In the genomic region with DNA sequence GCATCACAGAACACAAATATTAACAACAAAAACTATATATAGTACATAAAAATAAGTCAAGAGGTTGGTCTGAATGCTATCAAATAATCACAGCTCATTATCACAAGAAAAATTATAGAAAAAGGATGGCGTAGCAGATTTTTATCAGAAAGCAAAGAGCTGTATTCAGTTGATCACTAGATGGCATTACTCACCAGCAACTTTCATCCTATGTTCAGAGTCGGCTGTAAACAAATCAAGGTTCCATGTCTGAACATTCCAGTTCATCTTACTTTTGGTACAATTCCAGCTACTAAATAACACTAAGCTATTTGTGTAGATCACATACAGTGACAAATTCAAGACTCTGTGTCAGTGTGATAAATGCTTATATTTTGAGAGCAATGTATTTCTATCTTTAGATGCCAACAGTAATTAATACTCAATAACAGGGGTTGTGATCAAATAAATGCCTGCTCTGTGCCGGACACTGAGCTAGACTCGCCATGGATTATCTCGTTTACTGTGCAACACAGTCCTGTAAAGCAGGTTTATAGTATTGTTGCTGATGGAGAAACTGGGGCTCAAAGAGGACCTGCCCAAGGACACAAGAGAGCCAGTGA, we compare ENCODE assay signal across 8 cellular contexts. TPM values are rescaled to one million over a fixed set of nuclear protein-coding genes. Genes with fewer than 3 reads are reported as not detected.
DNase-seq lines count a peak whose midpoint lies in the region; ATAC-seq and TF ChIP-seq lines count a peak whose summit lies in the region.

No MANE protein-coding gene starts in this region.

- H3K27ac ChIP-seq in substantia nigra (ENCODE audit: low read depth, low read length, poor library complexity, severe bottlenecking) = peak overlapping the region; percentile 81

- POLR2A ChIA-PET in GM10248 (lab: Yijun Ruan, JAX) = no interaction called here
- POLR2A ChIA-PET in activated CD4-positive, alpha-beta memory T cell treated with anti-CD3 and anti-CD28 coated beads for 36 hours (lab: Charles Lee) = interaction anchor here (0.9 to 2.1 kb wide), 2 partner anchors 81 to 96 kb away, joined by 3 to 6 read pairs; no protein-coding TSS in a partner anchor

- H3K36me3 Mint-ChIP-seq in activated CD4-positive, alpha-beta memory T cell treated with anti-CD3 and anti-CD28 coated beads for 36 hours = peaks cover 22% of the 10 kb centered on the region

- TF ChIP-seq CTCF in GM10248 (IDR thresholded peaks at IDR 0.05; ENCODE audit: control extremely low read depth, extremely low read depth, low read depth, missing control alignments) (peak; percentile 41), astrocyte of the spinal cord (IDR thresholded peaks at IDR 0.05; ENCODE audit: low read depth, low read length) (peak; percentile 53)

- no peaks in the 10 kb centered on the region for H3K9me3 Mint-ChIP-seq in activated CD4-positive, alpha-beta memory T cell treated with anti-CD3 and anti-CD28 coated beads for 36 hours

- no peaks in the 10 kb centered on the region for H3K27me3 Mint-ChIP-seq in activated CD4-positive, alpha-beta memory T cell treated with anti-CD3 and anti-CD28 coated beads for 36 hours

- H3K4me1 Mint-ChIP-seq in activated CD4-positive, alpha-beta memory T cell treated with anti-CD3 and anti-CD28 coated beads for 36 hours (ENCODE audit: low read depth) = peaks cover 10% of the 10 kb centered on the region

- H3K27ac Mint-ChIP-seq in activated CD4-positive, alpha-beta memory T cell treated with anti-CD3 and anti-CD28 coated beads for 36 hours = no peak overlapping the region

- DNase-seq in GM10248 (ENCODE audit: extremely low spot score) (no peak), NCI-H1694 (lab: John Stamatoyannopoulos, UW) (peak; percentile 85), astrocyte of the spinal cord (ENCODE audit: low read depth, low spot score) (peak; percentile 67), iris pigment epithelial cell (ENCODE audit: low read depth) (peak; percentile 84), substantia nigra (lab: John Stamatoyannopoulos, UW) (peak in 3 of 49 donors; percentile 14 to 24 (median 14))
- no peak for DNase-seq in activated CD8-positive, alpha-beta memory T cell treated with anti-CD3 and anti-CD28 coated beads, Interleukin-2, amount 50 U/mL, for 48 hours
- DNase-seq in activated CD4-positive, alpha-beta memory T cell treated with anti-CD3 and anti-CD28 coated beads for 36 hours = no peak

- H3K4me3 ChIP-seq in astrocyte of the spinal cord (ENCODE audit: low read depth, low read length) = no peak overlapping the region

- intact Hi-C loops in activated CD4-positive, alpha-beta memory T cell treated with anti-CD3 and anti-CD28 coated beads for 36 hours (cut with micrococcal nuclease) = loop anchor here (2.0 to 5.0 kb wide), 2 partner anchors 217 to 396 kb away; no protein-coding TSS in a partner anchor

- CTCF ChIA-PET in GM10248 (lab: Yijun Ruan, JAX) = interaction anchor here (0.7 to 2.6 kb wide), 13 partner anchors 11 to 459 kb away, joined by 3 to 15 read pairs (median 4); no protein-coding TSS in a partner anchor
- CTCF ChIA-PET in activated CD4-positive, alpha-beta memory T cell treated with anti-CD3 and anti-CD28 coated beads for 36 hours (lab: Charles Lee) = interaction anchor here (0.6 to 2.5 kb wide), 11 partner anchors 10 to 871 kb away, joined by 3 to 17 read pairs (median 5); no protein-coding TSS in a partner anchor

- ATAC-seq in GM21723 (IDR thresholded peaks at IDR 0.05; ENCODE audit: unreplicated experiment) = no peak

- in situ Hi-C loops in astrocyte of the spinal cord (cut with HindIII; ENCODE audit: low sequenced_read_pairs) = no loop called here

- H3K4me3 Mint-ChIP-seq in activated CD4-positive, alpha-beta memory T cell treated with anti-CD3 and anti-CD28 coated beads for 36 hours = no peak overlapping the region

RNA-seq across cellular contexts. Expression of a gene that starts 30.1 kb away (rescaled TPM):
- total RNA-seq in activated CD4-positive, alpha-beta memory T cell treated with anti-CD3 and anti-CD28 coated beads for 36 hours = 10 to 100 TPM; 18.9 to 24.8 TPM

RNA-seq across cellular contexts. Expression of a gene that starts 45.3 kb away (rescaled TPM):
- total RNA-seq in activated CD4-positive, alpha-beta memory T cell treated with anti-CD3 and anti-CD28 coated beads for 36 hours = 100 to 1,000 TPM; 107 to 108 TPM

Comparison
In these comparisons a context has a peak if more than half of its experiments do, and no peak if none do; other contexts are left out.
1. DNase-seq: peak in NCI-H1694 (single experiment), astrocyte of the spinal cord (single experiment) and iris pigment epithelial cell (single experiment); none in GM10248 (single experiment), activated CD8-positive, alpha-beta memory T cell treated with anti-CD3 and anti-CD28 coated beads, Interleukin-2, amount 50 U/mL, for 48 hours (single experiment) and activated CD4-positive, alpha-beta memory T cell treated with anti-CD3 and anti-CD28 coated beads for 36 hours (single experiment).